In the genomic region with DNA sequence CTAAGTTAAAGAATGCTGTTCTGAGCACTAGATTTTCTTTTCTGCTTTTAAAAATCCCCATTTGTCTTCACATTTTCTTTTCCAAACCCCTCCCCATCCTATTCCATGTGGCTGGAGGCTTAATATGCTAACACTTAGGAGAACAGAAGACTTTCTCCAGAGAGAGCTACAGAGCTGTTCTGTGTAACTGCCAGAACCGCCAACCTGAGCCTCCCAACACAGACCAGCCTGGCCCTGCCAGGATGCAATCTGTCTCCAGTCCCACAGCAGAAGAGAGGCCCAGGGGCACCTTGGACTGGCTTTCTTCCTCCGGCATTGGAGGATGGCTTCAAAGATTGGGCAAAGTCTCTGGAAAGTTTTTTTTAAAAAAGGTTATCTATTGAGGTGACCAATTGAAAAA, we compare ENCODE assay signal across 17 cellular contexts.
DNase-seq lines count a peak whose midpoint lies in the region; ATAC-seq and TF ChIP-seq lines count a peak whose summit lies in the region.
"Had no signal": no experiment of that assay in that cellular context is flagged by ENCODE, and none has a peak within 500 bp of the region (broad histone marks: within the 10 kb centered on the region; RNA-seq: fewer than 3 reads in every experiment).

No MANE protein-coding gene starts in this region.

- no peak for TF ChIP-seq CTCF in right atrium auricular region (IDR thresholded peaks at IDR 0.05)
- no peak for TF ChIP-seq CTCF in nephron (IDR thresholded peaks at IDR 0.05; ENCODE audit: unreplicated experiment in 3 of 3)

- H3K27ac ChIP-seq in right atrium auricular region (no peak overlapping the region), SJCRH30 (no peak overlapping the region)

- H3K4me3 Mint-ChIP-seq in nephron = no peak overlapping the region
- H3K4me3 Mint-ChIP-seq in T-helper 17 cell = no peak overlapping the region
- H3K4me3 Mint-ChIP-seq: CD4-positive, alpha-beta memory T cell; IgD-negative memory B cell had no signal

- H3K27ac Mint-ChIP-seq in nephron (peak overlapping the region; percentile 80 to 93 (median 91)), T-helper 17 cell (no peak overlapping the region)
- H3K27ac Mint-ChIP-seq: CD4-positive, alpha-beta memory T cell; IgD-negative memory B cell had no signal

- peaks cover 0 to 30% of the 10 kb centered on the region in 2 donors for H3K4me1 ChIP-seq in right atrium auricular region
- peaks cover 15% of the 10 kb centered on the region for H3K4me1 ChIP-seq in SJCRH30

- no peaks in the 10 kb centered on the region for H3K9me3 Mint-ChIP-seq in nephron
- H3K9me3 Mint-ChIP-seq: IgD-negative memory B cell had no signal

- no peaks in the 10 kb centered on the region for H3K36me3 Mint-ChIP-seq in nephron (ENCODE audit: low read depth)
- no peaks in the 10 kb centered on the region for H3K36me3 Mint-ChIP-seq in T-helper 17 cell (ENCODE audit: low read depth)
- H3K36me3 Mint-ChIP-seq: CD4-positive, alpha-beta memory T cell; IgD-negative memory B cell had no signal

- intact Hi-C loops in left ventricle myocardium superior (cut with micrococcal nuclease) = no loop called here

- no peak overlapping the region for H3K4me3 ChIP-seq in right atrium auricular region
- H3K4me3 ChIP-seq in SJCRH30 = no peak overlapping the region

- H3K27me3 Mint-ChIP-seq in nephron (ENCODE audit: low read depth) (no peaks in the 10 kb centered on the region), T-helper 17 cell (no peaks in the 10 kb centered on the region)

- H3K36me3 ChIP-seq in right atrium auricular region = no peaks in the 10 kb centered on the region
- no peaks in the 10 kb centered on the region for H3K36me3 ChIP-seq in SJCRH30

- H3K4me1 Mint-ChIP-seq in nephron (peaks cover 61% of the 10 kb centered on the region), T-helper 17 cell (no peaks in the 10 kb centered on the region)
- H3K4me1 Mint-ChIP-seq: CD4-positive, alpha-beta memory T cell; IgD-negative memory B cell had no signal

- H3K27me3 ChIP-seq in right atrium auricular region (no peaks in the 10 kb centered on the region), SJCRH30 (no peaks in the 10 kb centered on the region)

- no peak for DNase-seq in left ventricle myocardium superior
- DNase-seq in right atrium auricular region (ENCODE audit: low spot score) = no peak
- DNase-seq in cerebellum (ENCODE audit: low spot score) = peak; percentile 70
- DNase-seq in SJCRH30 = no peak
- no peak for DNase-seq in SIG-M5 (lab: John Stamatoyannopoulos, UW)
- no peak for DNase-seq in T-helper 17 cell
- DNase-seq: Calu3; CD4-positive, alpha-beta memory T cell; GOT3; Karpas-422; NCI-H1105; NCI-H2227 treated with DMSO at 0.1 percent for 48 hours; NCI-H510A treated with DMSO at 0.1 percent for 48 hours; NCI-H774; SHP77 treated with DMSO at 0.1 percent for 48 hours had no signal

- no peaks in the 10 kb centered on the region for H3K9me3 ChIP-seq in right atrium auricular region
- H3K9me3 ChIP-seq in SJCRH30 (replicated peaks) = no peaks in the 10 kb centered on the region
- no peaks in the 10 kb centered on the region for H3K9me3 ChIP-seq in T-helper 17 cell (ENCODE audit: control insufficient read depth, low read length, poor library complexity, severe bottlenecking)

- ATAC-seq in left ventricle myocardium superior (peak; percentile 39), T-helper 17 cell (no peak)
